Comparison of ENCODE assay signal across 8 cellular contexts in genomic region chr12:10033783-10034381, GRCh38. TPM values are rescaled to one million over a fixed set of nuclear protein-coding genes. Genes with fewer than 3 reads are reported as not detected.
A peak's percentile ranks its signal among the peaks of the same experiment; 100 is the strongest.
DNase-seq lines count a peak whose midpoint lies in the region; ATAC-seq, FAIRE-seq and TF ChIP-seq lines count a peak whose summit lies in the region.

No MANE protein-coding gene starts in this region.

- no peaks in the 10 kb centered on the region for H4K20me1 ChIP-seq in KMS-11 (ENCODE audit: insufficient read depth)

- no peak overlapping the region for H3K4me3 Mint-ChIP-seq in nephron

- no peaks in the 10 kb centered on the region for H3K36me3 ChIP-seq in KMS-11 (ENCODE audit: insufficient read depth)
- H3K36me3 ChIP-seq in brain microvascular endothelial cell (replicated peaks) = no peaks in the 10 kb centered on the region
- no peaks in the 10 kb centered on the region for H3K36me3 ChIP-seq in aorta (ENCODE audit: control insufficient read depth in 1 of 2, insufficient read depth in 2 of 2, low read length in 1 of 2)

- H3K36me3 Mint-ChIP-seq in nephron (ENCODE audit: low read depth) = no peaks in the 10 kb centered on the region
- H3K36me3 Mint-ChIP-seq in activated naive CD4-positive, alpha-beta T cell treated with anti-CD3 and anti-CD28 coated beads, Interleukin-2, amount 50 U/mL, for 72 hours = no peaks in the 10 kb centered on the region

- H3K4me1 ChIP-seq in KMS-11 (ENCODE audit: low read depth, poor library complexity, severe bottlenecking) = peaks cover 9% of the 10 kb centered on the region
- no peaks in the 10 kb centered on the region for H3K4me1 ChIP-seq in aorta (ENCODE audit: control insufficient read depth in 1 of 2, insufficient read depth in 2 of 2, low read length in 2 of 2)

- no peak for ATAC-seq in activated naive CD4-positive, alpha-beta T cell treated with anti-CD3 and anti-CD28 coated beads, Interleukin-2, amount 50 U/mL, for 72 hours
- ATAC-seq in HG03342 (IDR thresholded peaks at IDR 0.05; ENCODE audit: unreplicated experiment) (no peak), aorta (ENCODE audit: low FRiP score) (no peak)

- no peak for FAIRE-seq in D721Med (lab: Jason Lieb, UNC)

- no peaks in the 10 kb centered on the region for H3K27me3 Mint-ChIP-seq in nephron (ENCODE audit: low read depth)

- H3K27ac ChIP-seq in KMS-11 = no peak overlapping the region
- no peak overlapping the region for H3K27ac ChIP-seq in brain microvascular endothelial cell
- H3K27ac ChIP-seq in aorta (ENCODE audit: low read depth in 1 of 2, low read length in 2 of 2) = no peak overlapping the region

- no peak overlapping the region for H2AFZ ChIP-seq in KMS-11 (ENCODE audit: low read depth)

- DNase-seq in D721Med (ENCODE audit: insufficient read length, low spot score) = no peak
- DNase-seq in brain microvascular endothelial cell = no peak
- no peak for DNase-seq in activated naive CD4-positive, alpha-beta T cell treated with anti-CD3 and anti-CD28 coated beads, Interleukin-2, amount 50 U/mL, for 72 hours (ENCODE audit: low spot score in 2 of 2)
- DNase-seq in C1 segment of cervical spinal cord (lab: John Stamatoyannopoulos, UW) = no peak
- DNase-seq in aorta = no peak

- no peaks in the 10 kb centered on the region for H3K9me3 Mint-ChIP-seq in nephron
- H3K9me3 Mint-ChIP-seq in activated naive CD4-positive, alpha-beta T cell treated with anti-CD3 and anti-CD28 coated beads, Interleukin-2, amount 50 U/mL, for 72 hours = no peaks in the 10 kb centered on the region

- H3K9ac ChIP-seq in KMS-11 = no peak overlapping the region

- H3K9me3 ChIP-seq in aorta (ENCODE audit: control insufficient read depth, low read length) = no peaks in the 10 kb centered on the region

- H3K4me3 ChIP-seq in KMS-11 (IDR thresholded peaks at IDR 0.05; ENCODE audit: insufficient read depth, low read depth, low read length) (no peak overlapping the region), brain microvascular endothelial cell (ENCODE audit: low read depth, low read length) (no peak overlapping the region), aorta (ENCODE audit: low read length in 2 of 2) (no peak overlapping the region)

- in situ Hi-C loops in brain microvascular endothelial cell (cut with HindIII; ENCODE audit: low pct_ligation_motif_present, low sequenced_read_pairs) = no loop called here

- no peaks in the 10 kb centered on the region for H3K4me1 Mint-ChIP-seq in nephron

- H3K27me3 ChIP-seq in KMS-11 (ENCODE audit: insufficient read depth, low read depth) (no peaks in the 10 kb centered on the region), brain microvascular endothelial cell (replicated peaks) (no peaks in the 10 kb centered on the region), aorta (ENCODE audit: control insufficient read depth in 1 of 2, insufficient read depth in 2 of 2, low read length in 1 of 2) (no peaks in the 10 kb centered on the region)

- H3K79me2 ChIP-seq in KMS-11 (ENCODE audit: insufficient read depth, low read depth) = no peaks in the 10 kb centered on the region

- intact Hi-C loops in aorta (cut with DNase I) = no loop called here

- TF ChIP-seq CTCF in D721Med (IDR thresholded peaks at IDR 0.05; ENCODE audit: insufficient read depth, missing control alignments) (peak; percentile 57), KMS-11 (conservative IDR thresholded peaks at IDR 0.05; ENCODE audit: low read depth, low read length) (peak; percentile 71), brain microvascular endothelial cell (IDR thresholded peaks at IDR 0.05; ENCODE audit: low read depth, low read length, missing control alignments) (peak; percentile 37), nephron (IDR thresholded peaks at IDR 0.05; ENCODE audit: unreplicated experiment in 3 of 3) (peak; percentile 53 to 70 (median 60))

- H3K4me2 ChIP-seq in KMS-11 = no peak overlapping the region

- H3K27ac Mint-ChIP-seq in nephron = no peak overlapping the region
- H3K27ac Mint-ChIP-seq in activated naive CD4-positive, alpha-beta T cell treated with anti-CD3 and anti-CD28 coated beads, Interleukin-2, amount 50 U/mL, for 72 hours = no peak overlapping the region

RNA-seq across cellular contexts. Expression of gene CLEC9A, which starts 3.4 kb away (rescaled TPM):
- total RNA-seq in activated naive CD4-positive, alpha-beta T cell treated with anti-CD3 and anti-CD28 coated beads, Interleukin-2, amount 50 U/mL, for 72 hours = not detected
- under 1 TPM; 0.26 to 0.42 TPM for total RNA-seq in aorta
- polyA plus RNA-seq in aorta = not detected

RNA-seq across cellular contexts. Expression of gene CLEC12B, which starts 23.5 kb away (rescaled TPM):
- not detected for total RNA-seq in activated naive CD4-positive, alpha-beta T cell treated with anti-CD3 and anti-CD28 coated beads, Interleukin-2, amount 50 U/mL, for 72 hours
- under 1 TPM in 1 of 2 donors, not detected in 1; 0.78 TPM for total RNA-seq in aorta
- polyA plus RNA-seq in aorta = not detected

RNA-seq across cellular contexts. Expression of gene CLEC1B, which starts 35.0 kb away (rescaled TPM):
- not detected for total RNA-seq in activated naive CD4-positive, alpha-beta T cell treated with anti-CD3 and anti-CD28 coated beads, Interleukin-2, amount 50 U/mL, for 72 hours
- not detected for total RNA-seq in aorta
- not detected for polyA plus RNA-seq in aorta
